ENCODE assay signal across 11 cellular contexts in genomic region chr1:234617986-234618725, GRCh38. TPM values are rescaled to one million over a fixed set of nuclear protein-coding genes. Genes with fewer than 3 reads are reported as not detected.
DNase-seq lines count a peak whose midpoint lies in the region; ATAC-seq, FAIRE-seq and TF ChIP-seq lines count a peak whose summit lies in the region.
"Had no signal": no experiment of that assay in that cellular context is flagged by ENCODE, and none has a peak within 500 bp of the region (broad histone marks: within the 10 kb centered on the region; RNA-seq: fewer than 3 reads in every experiment).

No MANE protein-coding gene starts in this region.

- TF ChIP-seq EP300 in HepG2 (IDR thresholded peaks at IDR 0.05; ENCODE audit: low read depth in 2 of 2, low read length in 2 of 2) (peak in 1 of 2 experiments; percentile 66; a peak in 2 of 4 replicates), HepG2 (CRISPR knock-in tag; IDR thresholded peaks at IDR 0.05; ENCODE audit: borderline replicate concordance) (peak; percentile 44; the same call in 1 of the 2 replicates)

- POLR2A ChIA-PET in HepG2 (lab: Yijun Ruan, JAX) = interaction anchor here (2.5 to 8.0 kb wide), 8 partner anchors 10 to 379 kb away, joined by 6 to 139 read pairs (median 23); no protein-coding TSS in a partner anchor

- H3K4me3 Mint-ChIP-seq in activated T-helper 17 cell treated with anti-CD3 and anti-CD28 coated beads, Interleukin-2, amount 50 U/mL, for 72 hours = no peak overlapping the region
- H3K4me3 Mint-ChIP-seq: CD8-positive, alpha-beta T cell had no signal

- no peak overlapping the region for H3K4me2 ChIP-seq in HepG2 (ENCODE audit: low read depth, low read length)

- no peak for DNase-seq in heart left ventricle
- no peak for DNase-seq in right cardiac atrium
- peak; percentile 75 for DNase-seq in astrocyte of the spinal cord (ENCODE audit: low read depth, low spot score)
- peak; percentile 79 for DNase-seq in HepG2 (ENCODE audit: low spot score)
- no peak for DNase-seq in aorta
- no peak for DNase-seq in D721Med (ENCODE audit: insufficient read length, low spot score)
- DNase-seq: CD8-positive, alpha-beta T cell; cortex of kidney had no signal

- H3K27ac Mint-ChIP-seq in activated T-helper 17 cell treated with anti-CD3 and anti-CD28 coated beads, Interleukin-2, amount 50 U/mL, for 72 hours = no peak overlapping the region
- H3K27ac Mint-ChIP-seq: CD8-positive, alpha-beta T cell had no signal

- in situ Hi-C loops in astrocyte of the spinal cord (cut with HindIII; ENCODE audit: low sequenced_read_pairs) = loop anchor here (25.0 kb wide), 1 partner anchor 344 kb away; no protein-coding TSS in a partner anchor
- in situ Hi-C loops in HepG2 (cut with HindIII; ENCODE audit: extremely low pct_ligation_motif_present, low pct_unique_long_range_greater_than_20kb) = no loop called here

- H3K4me1 ChIP-seq in heart left ventricle = peaks cover 3 to 60% (median 28%) of the 10 kb centered on the region in 12 donors
- no peaks in the 10 kb centered on the region for H3K4me1 ChIP-seq in right cardiac atrium (ENCODE audit: control insufficient read depth, insufficient read depth, low read length)
- H3K4me1 ChIP-seq in HepG2 (ENCODE audit: insufficient read depth, low read length) = peaks cover 100% of the 10 kb centered on the region
- peaks cover 5 to 8% of the 10 kb centered on the region in 2 donors for H3K4me1 ChIP-seq in aorta (ENCODE audit: control insufficient read depth in 1 of 2, insufficient read depth in 2 of 2, low read length in 2 of 2)

- peak overlapping the region; percentile 83 for H3K9ac ChIP-seq in HepG2 (ENCODE audit: insufficient read depth, low read depth, low read length)

- BruUV-seq in HepG2 (replicated peaks; lab: Mats Ljungman, UMichigan) = no TSS peak

- TF ChIP-seq CTCF in heart left ventricle (IDR thresholded peaks at IDR 0.05) = no peak
- TF ChIP-seq CTCF in astrocyte of the spinal cord (IDR thresholded peaks at IDR 0.05; ENCODE audit: low read depth, low read length) = no peak
- no peak for TF ChIP-seq CTCF in HepG2 (CRISPR knock-in tag; IDR thresholded peaks at IDR 0.05)
- TF ChIP-seq CTCF in D721Med (IDR thresholded peaks at IDR 0.05; ENCODE audit: insufficient read depth, missing control alignments) = no peak

- no peak for FAIRE-seq in HepG2 (lab: Jason Lieb, UNC)
- no peak for FAIRE-seq in D721Med (lab: Jason Lieb, UNC)
- FAIRE-seq: urothelium cell line had no signal

- no peak for TF ChIP-seq RAD21 in HepG2 (CRISPR knock-in tag; IDR thresholded peaks at IDR 0.05)

- ATAC-seq in heart left ventricle = peak in 2 of 4 donors; percentile 20 to 47
- ATAC-seq in right cardiac atrium = no peak
- ATAC-seq in HepG2 = no peak
- peak; percentile 24 for ATAC-seq in aorta (ENCODE audit: low FRiP score)
- no peak for ATAC-seq in HG03442 (IDR thresholded peaks at IDR 0.05; ENCODE audit: unreplicated experiment)
- ATAC-seq in activated T-helper 17 cell treated with anti-CD3 and anti-CD28 coated beads, Interleukin-2, amount 50 U/mL, for 72 hours (replicated peaks) = no peak
- ATAC-seq: CD8-positive, alpha-beta T cell had no signal

- H3K4me1 Mint-ChIP-seq in activated T-helper 17 cell treated with anti-CD3 and anti-CD28 coated beads, Interleukin-2, amount 50 U/mL, for 72 hours = no peaks in the 10 kb centered on the region

- no peak overlapping the region for H2AFZ ChIP-seq in HepG2 (ENCODE audit: low read length)

- H4K20me1 ChIP-seq in HepG2 (ENCODE audit: insufficient read depth, low read length) = no peaks in the 10 kb centered on the region

- intact Hi-C loops in heart left ventricle (cut with DNase I) = loop anchor here in 5 of 10 donors (10.0 kb wide), 5 partner anchors 267 to 377 kb away; no protein-coding TSS in a partner anchor
- intact Hi-C loops in right cardiac atrium (cut with DNase I) = loop anchor here in 3 of 4 donors (5.0 to 10.0 kb wide), 4 partner anchors 99 to 377 kb away; no protein-coding TSS in a partner anchor
- intact Hi-C loops in HepG2 (cut with micrococcal nuclease; ENCODE audit: unreplicated experiment) = no loop called here
- intact Hi-C loops in aorta (cut with DNase I) = no loop called here

- H3K4me3 ChIP-seq in heart left ventricle = no peak overlapping the region
- no peak overlapping the region for H3K4me3 ChIP-seq in right cardiac atrium (ENCODE audit: low read length)
- H3K4me3 ChIP-seq in astrocyte of the spinal cord (ENCODE audit: low read depth, low read length) = no peak overlapping the region
- no peak overlapping the region for H3K4me3 ChIP-seq in HepG2 (replicated peaks in 1 of 3; ENCODE audit: insufficient read depth in 1 of 3, low read depth in 2 of 3, low read length in 3 of 3)
- H3K4me3 ChIP-seq in aorta (ENCODE audit: low read length in 2 of 2) = no peak overlapping the region

- peaks cover 8% of the 10 kb centered on the region for H3K79me2 ChIP-seq in HepG2 (ENCODE audit: insufficient read depth, low read length)

- H3K9me3 ChIP-seq in heart left ventricle (no peaks in the 10 kb centered on the region), right cardiac atrium (ENCODE audit: control insufficient read depth, low read length) (no peaks in the 10 kb centered on the region), HepG2 (ENCODE audit: low read length) (no peaks in the 10 kb centered on the region), aorta (ENCODE audit: control insufficient read depth, low read length) (no peaks in the 10 kb centered on the region)

- H3K36me3 Mint-ChIP-seq in activated T-helper 17 cell treated with anti-CD3 and anti-CD28 coated beads, Interleukin-2, amount 50 U/mL, for 72 hours (ENCODE audit: low read depth) = no peaks in the 10 kb centered on the region
- H3K36me3 Mint-ChIP-seq: CD8-positive, alpha-beta T cell had no signal

- H3K27ac ChIP-seq in heart left ventricle (peak overlapping the region in 8 of 12 donors; percentile 12 to 58 (median 47)), right cardiac atrium (ENCODE audit: low read length) (no peak overlapping the region), HepG2 (ENCODE audit: extremely low read length, insufficient read depth, low read length) (peak overlapping the region; percentile 99), aorta (ENCODE audit: low read depth in 1 of 2, low read length in 2 of 2) (peak overlapping the region; percentile 80 to 93)

- H3K27me3 ChIP-seq in heart left ventricle = no peaks in the 10 kb centered on the region
- no peaks in the 10 kb centered on the region for H3K27me3 ChIP-seq in right cardiac atrium (ENCODE audit: control insufficient read depth, insufficient read depth)
- no peaks in the 10 kb centered on the region for H3K27me3 ChIP-seq in HepG2 (ENCODE audit: control insufficient read depth in 1 of 2, insufficient read depth in 2 of 2, low read length in 2 of 2)
- no peaks in the 10 kb centered on the region for H3K27me3 ChIP-seq in aorta (ENCODE audit: control insufficient read depth in 1 of 2, insufficient read depth in 2 of 2, low read length in 1 of 2)

- CTCF ChIA-PET in HepG2 (lab: Yijun Ruan, JAX; ENCODE audit: low intra/inter-chr PET ratio, low total read pairs) = no interaction called here

- 72 to 80% (median 78%) methylated on average over 7 of the region's 7 CpGs for WGBS in heart left ventricle, 4 donors
- 59% methylated on average over 7 of the region's 7 CpGs for WGBS in right cardiac atrium
- WGBS in HepG2 (ENCODE audit: low lambda C conversion rate) = 55% methylated on average over 7 of the region's 7 CpGs
- 28 to 34% methylated on average over 7 of the region's 7 CpGs for WGBS in aorta, 2 donors

- TF ChIP-seq POLR2A in heart left ventricle (IDR thresholded peaks at IDR 0.05) = no peak
- TF ChIP-seq POLR2A in HepG2 (IDR thresholded peaks at IDR 0.05; ENCODE audit: insufficient read depth in 1 of 2, low read depth in 2 of 2, low read length in 2 of 2) = no peak

- H3K9me3 Mint-ChIP-seq in activated T-helper 17 cell treated with anti-CD3 and anti-CD28 coated beads, Interleukin-2, amount 50 U/mL, for 72 hours = no peaks in the 10 kb centered on the region
- H3K9me3 Mint-ChIP-seq: CD8-positive, alpha-beta T cell had no signal

- H3K36me3 ChIP-seq in heart left ventricle = no peaks in the 10 kb centered on the region
- H3K36me3 ChIP-seq in HepG2 (replicated peaks in 1 of 2; ENCODE audit: control insufficient read depth in 1 of 2, insufficient read depth in 2 of 2, low read length in 2 of 2) = no peaks in the 10 kb centered on the region
- H3K36me3 ChIP-seq in aorta (ENCODE audit: control insufficient read depth in 1 of 2, insufficient read depth in 2 of 2, low read length in 1 of 2) = no peaks in the 10 kb centered on the region

- no peaks in the 10 kb centered on the region for H3K27me3 Mint-ChIP-seq in activated T-helper 17 cell treated with anti-CD3 and anti-CD28 coated beads, Interleukin-2, amount 50 U/mL, for 72 hours

RNA-seq across cellular contexts. Expression of gene IRF2BP2, which starts 8.2 kb away (rescaled TPM):
- 100 to 1,000 TPM in 4 of 9 donors, 10 to 100 TPM in 5; 76.7 to 126 (median 81.3) TPM for total RNA-seq in heart left ventricle
- polyA plus RNA-seq in heart left ventricle = 10 to 100 TPM; 36.1 to 77.4 TPM
- 100 to 1,000 TPM in 3 of 4 donors, 10 to 100 TPM in 1; 92.3 to 123 (median 108) TPM for total RNA-seq in right cardiac atrium
- 69.3 TPM for polyA plus RNA-seq in right cardiac atrium
- total RNA-seq in HepG2 (2016; rRNA removed; fragmentation: Illumina TruSeq; extraction: Trizol) = 127 and 147 TPM in 2 replicates
- 25.1 and 26.8 TPM in 2 replicates for total RNA-seq in HepG2 (2016; cell fraction: cytosol; rRNA removed; fragmentation: Illumina TruSeq; extraction: Trizol; ENCODE audit: low read depth)
- 104 and 154 TPM in 2 replicates for total RNA-seq in HepG2 (2016; cell fraction: insoluble cytoplasmic fraction; rRNA removed; fragmentation: Illumina TruSeq; extraction: Trizol)
- total RNA-seq in HepG2 (2016; cell fraction: membrane; rRNA removed; fragmentation: Illumina TruSeq; extraction: Trizol) = 85.2 and 85.5 TPM in 2 replicates
- 132 and 141 TPM in 2 replicates for total RNA-seq in HepG2 (2016; cell fraction: nucleus; rRNA removed; fragmentation: Illumina TruSeq; extraction: Trizol)
- polyA plus RNA-seq in HepG2 (2011; rRNA removed) = 140 and 180 TPM in 2 replicates
- polyA plus RNA-seq in HepG2 (2011; cell fraction: cytosol; rRNA removed) = 82.1 and 111 TPM in 2 replicates
- 491 and 557 TPM in 2 replicates for polyA plus RNA-seq in HepG2 (2011; cell fraction: nucleus; rRNA removed)
- 136 and 153 TPM in 2 replicates for polyA plus RNA-seq in HepG2 (2012)
- polyA plus RNA-seq in HepG2 (2016; cell fraction: cytosol; fragmentation: Illumina TruSeq; extraction: Trizol; ENCODE audit: low read depth) = 22.4 and 23.1 TPM in 2 replicates
- polyA plus RNA-seq in HepG2 (2016; cell fraction: insoluble cytoplasmic fraction; fragmentation: Illumina TruSeq; extraction: Trizol; ENCODE audit: low read depth) = 127 and 168 TPM in 2 replicates
- polyA plus RNA-seq in HepG2 (2016; cell fraction: membrane; fragmentation: Illumina TruSeq; extraction: Trizol; ENCODE audit: low read depth) = 58.5 and 65.6 TPM in 2 replicates
- 293 and 322 TPM in 2 replicates for polyA plus RNA-seq in HepG2 (2016; cell fraction: nucleus; fragmentation: Illumina TruSeq; extraction: Trizol; ENCODE audit: insufficient read depth, low read depth)
- polyA minus RNA-seq in HepG2 (2011; rRNA and poly(A)+ RNA removed; ENCODE audit: low replicate concordance) = 43.4 and 196 TPM in 2 replicates
- polyA minus RNA-seq in HepG2 (2011; cell fraction: cytosol; rRNA and poly(A)+ RNA removed) = 155 and 170 TPM in 2 replicates
- polyA minus RNA-seq in HepG2 (2011; cell fraction: nucleus; rRNA and poly(A)+ RNA removed) = 115 and 118 TPM in 2 replicates
- total RNA-seq in aorta = 100 to 1,000 TPM in 1 of 2 donors, 10 to 100 TPM in 1; 90.6 to 148 TPM
- 100 to 1,000 TPM in 1 of 2 donors, 10 to 100 TPM in 1; 36.9 to 123 TPM for polyA plus RNA-seq in aorta
- 100 to 1,000 TPM in 1 of 2 donors, 10 to 100 TPM in 1; 84.5 to 134 TPM for total RNA-seq in activated T-helper 17 cell treated with anti-CD3 and anti-CD28 coated beads, Interleukin-2, amount 50 U/mL, for 72 hours

Comparison
In these comparisons a context has a peak if more than half of its experiments do, and no peak if none do; other contexts are left out.
1. DNase-seq: peak in astrocyte of the spinal cord (single experiment) and HepG2 (single experiment); none in heart left ventricle (0 of 5), right cardiac atrium (0 of 3), aorta (0 of 2) and D721Med (single experiment).
2. intact Hi-C loops: an anchor here in right cardiac atrium (5.0 to 10.0 kb wide); none called in HepG2 and aorta.